ENCODE assay signal across 23 cellular contexts in the genomic region with DNA sequence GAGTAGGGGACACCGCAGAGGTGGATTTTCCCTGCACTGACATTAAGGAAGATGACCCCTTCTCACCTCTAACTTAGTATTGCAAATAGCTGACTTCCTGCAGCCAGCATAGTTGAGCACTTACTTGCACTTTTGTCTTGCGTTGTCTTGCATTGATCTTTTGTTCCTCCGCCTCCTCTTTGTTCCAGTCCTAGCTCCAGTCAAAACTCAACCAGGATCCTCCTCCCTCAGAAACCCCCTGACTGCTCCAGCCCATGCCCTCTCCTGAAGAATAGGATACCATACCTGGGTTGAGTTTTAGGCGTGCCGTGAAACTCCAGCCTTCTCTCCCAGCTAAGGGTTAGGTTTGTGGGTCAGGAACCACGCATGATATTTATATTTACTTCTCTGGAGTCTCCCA. TPM values are rescaled to one million over a fixed set of nuclear protein-coding genes. Genes with fewer than 3 reads are reported as not detected.
DNase-seq lines count a peak whose midpoint lies in the region; ATAC-seq and TF ChIP-seq lines count a peak whose summit lies in the region.
"Had no signal": no experiment of that assay in that cellular context is flagged by ENCODE, and none has a peak within 500 bp of the region (broad histone marks: within the 10 kb centered on the region; RNA-seq: fewer than 3 reads in every experiment).

No MANE protein-coding gene starts in this region.

- no peaks in the 10 kb centered on the region for H3K9me3 ChIP-seq in neuronal stem cell (replicated peaks in 1 of 2; ENCODE audit: control insufficient read depth in 2 of 2, insufficient read depth in 1 of 2, low read depth in 1 of 2, low read length in 2 of 2)
- no peaks in the 10 kb centered on the region for H3K9me3 ChIP-seq in spleen
- H3K9me3 ChIP-seq: A549, BE2C had no signal

- WGBS in neuronal stem cell (ENCODE audit: extremely low coverage in 2 of 2, insufficient read length in 2 of 2, insufficient replicate concordance in 1 of 2), 2 donors: no CpG with 5 or more reads among the region's 6 CpGs
- WGBS in spleen, 5 donors: 78 to 87% (median 82%) methylated on average over 6 of the region's 6 CpGs

- H3K27ac Mint-ChIP-seq in chondrocyte (ENCODE audit: unreplicated experiment): peak overlapping the region; percentile 18
- H3K27ac Mint-ChIP-seq in activated naive CD4-positive, alpha-beta T cell treated with anti-CD3 and anti-CD28 coated beads, Interleukin-2, amount 50 U/mL, for 72 hours: no peak overlapping the region
- H3K27ac Mint-ChIP-seq: CD4-positive, alpha-beta T cell; CD8-positive, alpha-beta memory T cell; H9 had no signal

- no peak overlapping the region for H3K4me2 ChIP-seq in neuronal stem cell (ENCODE audit: insufficient read depth, low read length, poor library complexity, severe bottlenecking)
- H3K4me2 ChIP-seq: A549; BLaER1 treated with 17β-estradiol and CSF1 and Interleukin-3, amounts not matched to agents 10 nM and 100 nM had no signal

- peak; percentile 58 for DNase-seq in H7
- no peak for DNase-seq in chondrocyte (ENCODE audit: low spot score)
- no peak for DNase-seq in neuronal stem cell (ENCODE audit: low spot score)
- peak; percentile 18 for DNase-seq in spleen
- no peak for DNase-seq in activated T-cell treated with anti-CD3 and anti-CD28 coated beads, Interleukin-2, amount 50 U/mL, for 1 hour
- no peak for DNase-seq in activated naive CD4-positive, alpha-beta T cell treated with anti-CD3 and anti-CD28 coated beads, Interleukin-2, amount 50 U/mL, for 72 hours (ENCODE audit: low spot score in 2 of 2)
- DNase-seq: 8988T; ACHN; AML-193; BE2C; CD4-positive, alpha-beta T cell; CD8-positive, alpha-beta memory T cell; DMS 273 treated with DMSO at 0.1 percent for 48 hours; DMS79; EL; GDM1; H9 had no signal

- no peak overlapping the region for H3K4ac ChIP-seq in neuronal stem cell (ENCODE audit: low read length)

- H2AFZ ChIP-seq in neuronal stem cell (ENCODE audit: low read length): peak overlapping the region; percentile 24

- no peak overlapping the region for H2BK120ac ChIP-seq in neuronal stem cell (ENCODE audit: low read depth, low read length)

- no peak overlapping the region for H3K4me3 ChIP-seq in H7 (ENCODE audit: insufficient read depth, low read depth, low read length)
- no peak overlapping the region for H3K4me3 ChIP-seq in neuronal stem cell (ENCODE audit: low read length in 2 of 2)
- no peak overlapping the region for H3K4me3 ChIP-seq in spleen
- H3K4me3 ChIP-seq: A549; BLaER1 treated with 17β-estradiol and CSF1 and Interleukin-3, amounts not matched to agents 10 nM and 100 nM; GM12878 had no signal

- H3K18ac ChIP-seq in neuronal stem cell (ENCODE audit: low read length): no peak overlapping the region

- no peak overlapping the region for H2BK5ac ChIP-seq in neuronal stem cell (ENCODE audit: low read length)

- no peak for TF ChIP-seq CTCF in chondrocyte (IDR thresholded peaks at IDR 0.05)
- TF ChIP-seq CTCF in spleen (IDR thresholded peaks at IDR 0.05 in 8 of 11, conservative IDR thresholded peaks at IDR 0.05 in 3 of 11): no peak

- H2BK12ac ChIP-seq in neuronal stem cell (ENCODE audit: low read length): no peak overlapping the region

- H3K27ac ChIP-seq in neuronal stem cell (replicated peaks; ENCODE audit: low read length): no peak overlapping the region
- H3K27ac ChIP-seq in spleen: no peak overlapping the region
- H3K27ac ChIP-seq: A549; BLaER1 treated with 17β-estradiol and CSF1 and Interleukin-3, amounts not matched to agents 10 nM and 100 nM had no signal

- H3K9me3 Mint-ChIP-seq in chondrocyte (ENCODE audit: low read depth): no peaks in the 10 kb centered on the region
- no peaks in the 10 kb centered on the region for H3K9me3 Mint-ChIP-seq in activated naive CD4-positive, alpha-beta T cell treated with anti-CD3 and anti-CD28 coated beads, Interleukin-2, amount 50 U/mL, for 72 hours
- H3K9me3 Mint-ChIP-seq: CD4-positive, alpha-beta T cell; CD8-positive, alpha-beta memory T cell; H9 had no signal

- no peak overlapping the region for H2BK15ac ChIP-seq in neuronal stem cell (ENCODE audit: low read length)

- H3K27me3 Mint-ChIP-seq in chondrocyte (ENCODE audit: low read depth): peaks cover 26% of the 10 kb centered on the region
- H3K27me3 Mint-ChIP-seq: CD4-positive, alpha-beta T cell had no signal

- H3K79me1 ChIP-seq in neuronal stem cell (ENCODE audit: low read depth, low read length): no peaks in the 10 kb centered on the region

- H3K4me3 Mint-ChIP-seq in chondrocyte (ENCODE audit: unreplicated experiment): no peak overlapping the region
- H3K4me3 Mint-ChIP-seq: CD14-positive monocyte; CD4-positive, alpha-beta T cell; CD8-positive, alpha-beta memory T cell; H9 had no signal

- H4K8ac ChIP-seq in neuronal stem cell (ENCODE audit: low read depth, low read length): no peak overlapping the region

- no peak overlapping the region for H3K23ac ChIP-seq in neuronal stem cell (ENCODE audit: low read depth, low read length, poor library complexity)

- no peak overlapping the region for H3K14ac ChIP-seq in neuronal stem cell (ENCODE audit: low read length)

- H3K4me1 ChIP-seq in neuronal stem cell (ENCODE audit: control insufficient read depth in 2 of 2, insufficient read depth in 1 of 2, low read depth in 1 of 2, low read length in 2 of 2) (peaks cover 2 to 3% of the 10 kb centered on the region in 2 donors), spleen (no peaks in the 10 kb centered on the region)
- H3K4me1 ChIP-seq: A549, BE2C had no signal

- H3K36me3 ChIP-seq in H7 (replicated peaks; ENCODE audit: control insufficient read depth, insufficient read depth, low read length): no peaks in the 10 kb centered on the region
- no peaks in the 10 kb centered on the region for H3K36me3 ChIP-seq in neuronal stem cell (replicated peaks in 1 of 2; ENCODE audit: control insufficient read depth in 2 of 2, insufficient read depth in 2 of 2, low read length in 2 of 2)
- peaks cover 0 to 8% (median 0%) of the 10 kb centered on the region in 6 donors for H3K36me3 ChIP-seq in spleen
- H3K36me3 ChIP-seq: BE2C had no signal

- no peak for TF ChIP-seq POLR2A in spleen (IDR thresholded peaks at IDR 0.05)

- H3K27me3 ChIP-seq in H7 (ENCODE audit: control insufficient read depth, insufficient read depth, low read length) (peaks cover 42% of the 10 kb centered on the region), neuronal stem cell (ENCODE audit: control insufficient read depth in 3 of 3, insufficient read depth in 3 of 3, low read depth in 1 of 3, low read length in 3 of 3) (peaks cover 8 to 24% (median 22%) of the 10 kb centered on the region in 3 experiments), spleen (replicated peaks in 1 of 7) (no peaks in the 10 kb centered on the region)
- H3K27me3 ChIP-seq: BLaER1 treated with 17β-estradiol and CSF1 and Interleukin-3, amounts not matched to agents 10 nM and 100 nM had no signal

- no peak overlapping the region for H4K91ac ChIP-seq in neuronal stem cell (ENCODE audit: low read depth, low read length, poor library complexity)

- H3K36me3 Mint-ChIP-seq in chondrocyte (ENCODE audit: low read depth): no peaks in the 10 kb centered on the region
- H3K36me3 Mint-ChIP-seq in activated naive CD4-positive, alpha-beta T cell treated with anti-CD3 and anti-CD28 coated beads, Interleukin-2, amount 50 U/mL, for 72 hours: no peaks in the 10 kb centered on the region
- H3K36me3 Mint-ChIP-seq: CD8-positive, alpha-beta memory T cell had no signal

- peaks cover 16% of the 10 kb centered on the region for H3K4me1 Mint-ChIP-seq in chondrocyte (ENCODE audit: low read depth)
- H3K4me1 Mint-ChIP-seq: CD8-positive, alpha-beta memory T cell had no signal

- ATAC-seq in GM19467 (IDR thresholded peaks at IDR 0.05; ENCODE audit: unreplicated experiment): no peak
- ATAC-seq in activated naive CD4-positive, alpha-beta T cell treated with anti-CD3 and anti-CD28 coated beads, Interleukin-2, amount 50 U/mL, for 72 hours: no peak
- ATAC-seq: A549, GM12878, HCT116 had no signal

- H3K9ac ChIP-seq in neuronal stem cell (ENCODE audit: low read depth, low read length, poor library complexity): no peak overlapping the region
- H3K9ac ChIP-seq: BLaER1 treated with 17β-estradiol and CSF1 and Interleukin-3, amounts not matched to agents 10 nM and 100 nM had no signal

- no peak overlapping the region for H2AK5ac ChIP-seq in neuronal stem cell (ENCODE audit: low read depth, low read length)

- intact Hi-C loops in spleen (cut with DNase I; ENCODE audit: low total_unique reads): no loop called here

RNA-seq across cellular contexts. Expression of gene ZNF467, which starts 14.3 kb away (rescaled TPM):
- total RNA-seq in H7 (2014; rRNA removed; shearing (Covaris generic)): 0.04 and 0.55 TPM in 2 replicates
- 2.3 to 3.5 TPM (median 3.1 TPM) in 3 replicates for total RNA-seq in chondrocyte
- polyA plus RNA-seq in neuronal stem cell (2013, experiment 1 of 2): 6.2 TPM
- polyA plus RNA-seq in neuronal stem cell (2013, experiment 2 of 2): 6.1 TPM
- total RNA-seq in spleen: 10 to 100 TPM; 25.5 to 48.5 (median 37.6) TPM
- polyA plus RNA-seq in spleen: 10 to 100 TPM in 2 of 3 donors, 1 to 10 TPM in 1; 6.0 to 15.2 (median 12.8) TPM
- total RNA-seq in activated naive CD4-positive, alpha-beta T cell treated with anti-CD3 and anti-CD28 coated beads, Interleukin-2, amount 50 U/mL, for 72 hours: under 1 TPM; 0.23 to 0.25 TPM
- total RNA-seq: GM12878 had no signal
- polyA plus RNA-seq: GM12878 had no signal

Comparison
In these comparisons a context has a peak if more than half of its experiments do, and no peak if none do; other contexts are left out.
1. DNase-seq: peak in H7 (single experiment) and spleen (single experiment); none in chondrocyte (single experiment), neuronal stem cell (single experiment), activated T-cell treated with anti-CD3 and anti-CD28 coated beads, Interleukin-2, amount 50 U/mL, for 1 hour (single experiment) and activated naive CD4-positive, alpha-beta T cell treated with anti-CD3 and anti-CD28 coated beads, Interleukin-2, amount 50 U/mL, for 72 hours (0 of 2).